ENCODE assay signal across 2 cellular contexts in genomic region chrX:3465017-3465416, GRCh38.
"Had no signal": no experiment of that assay in that cellular context is flagged by ENCODE, and none has a peak within 500 bp of the region (broad histone marks: within the 10 kb centered on the region; RNA-seq: fewer than 3 reads in every experiment).

No MANE protein-coding gene starts in this region.

- DNase-seq: GDM1, GF-D8 had no signal
